15 cellular contexts compared by ENCODE assay signal in genomic region chr1:180309338-180309737, GRCh38.
DNase-seq lines count a peak whose midpoint lies in the region; ATAC-seq and TF ChIP-seq lines count a peak whose summit lies in the region.
"Had no signal": no experiment of that assay in that cellular context is flagged by ENCODE, and none has a peak within 500 bp of the region (broad histone marks: within the 10 kb centered on the region; RNA-seq: fewer than 3 reads in every experiment).

No MANE protein-coding gene starts in this region.

- H3K4me3 Mint-ChIP-seq in type B pancreatic cell, result no peak overlapping the region
- H3K4me3 Mint-ChIP-seq in activated CD4-positive, alpha-beta memory T cell treated with anti-CD3 and anti-CD28 coated beads for 36 hours, result no peak overlapping the region
- H3K4me3 Mint-ChIP-seq: activated CD4-positive, alpha-beta T cell treated with anti-CD3 and anti-CD28 coated beads, Interleukin-2, amount 10 ng/mL, durations not matched to agents 7 days and 5 days; naive B cell; stimulated activated memory B cell treated with anti-CD40 and anti-IgM and Interleukin-4, amounts not matched to agents 10 μg/mL and 1 μg/mL and 100 μg/mL, for 72 hours had no signal

- H3K4me1 Mint-ChIP-seq in type B pancreatic cell (ENCODE audit: unreplicated experiment), result peaks cover 5% of the 10 kb centered on the region
- no peaks in the 10 kb centered on the region for H3K4me1 Mint-ChIP-seq in activated CD4-positive, alpha-beta memory T cell treated with anti-CD3 and anti-CD28 coated beads for 36 hours (ENCODE audit: low read depth)
- H3K4me1 Mint-ChIP-seq: activated CD4-positive, alpha-beta T cell treated with anti-CD3 and anti-CD28 coated beads, Interleukin-2, amount 10 ng/mL, durations not matched to agents 7 days and 5 days; stimulated activated memory B cell treated with anti-CD40 and anti-IgM and Interleukin-4, amounts not matched to agents 10 μg/mL and 1 μg/mL and 100 μg/mL, for 72 hours had no signal

- peaks cover 21% of the 10 kb centered on the region for H3K4me1 ChIP-seq in adipocyte (ENCODE audit: control insufficient read depth, insufficient read depth, low read length)
- no peaks in the 10 kb centered on the region for H3K4me1 ChIP-seq in hepatocyte (ENCODE audit: insufficient read depth)
- H3K4me1 ChIP-seq in gastroesophageal sphincter, result no peaks in the 10 kb centered on the region

- H3K4me3 ChIP-seq in adipocyte (ENCODE audit: low read length) (no peak overlapping the region), hepatocyte (no peak overlapping the region), gastroesophageal sphincter (no peak overlapping the region)

- DNase-seq in DMS53 (lab: John Stamatoyannopoulos, UW) (peak; percentile 52), DMS53 treated with DMSO at 0.1 percent for 48 hours (lab: John Stamatoyannopoulos, UW; ENCODE audit: unreplicated experiment) (no peak), adipocyte (ENCODE audit: low read depth) (peak; percentile 56), hepatocyte (ENCODE audit: low spot score) (peak; percentile 10), type B pancreatic cell (ENCODE audit: extremely low spot score, unreplicated experiment) (no peak), left cardiac atrium (no peak)
- no peak for DNase-seq in activated CD4-positive, alpha-beta memory T cell treated with anti-CD3 and anti-CD28 coated beads for 36 hours
- DNase-seq: activated CD4-positive, alpha-beta T cell treated with anti-CD3 and anti-CD28 coated beads, Interleukin-2, amount 10 ng/mL, durations not matched to agents 7 days and 5 days; activated effector memory CD4-positive, alpha-beta T cell treated with Interleukin-2 at 50 U/mL for 16 hours; hypothalamus; naive B cell; NCI-H510A had no signal

- ATAC-seq in left cardiac atrium, result no peak
- ATAC-seq in gastroesophageal sphincter, result no peak
- ATAC-seq: stimulated activated memory B cell treated with anti-CD40 and anti-IgM and Interleukin-4, amounts not matched to agents 10 μg/mL and 1 μg/mL and 100 μg/mL, for 72 hours had no signal

- no peak overlapping the region for H3K4me2 ChIP-seq in hepatocyte

- 100% methylated on average over 1 of the region's 1 CpG for WGBS in hepatocyte (ENCODE audit: low lambda C conversion rate, missing lambda C conversion rate)
- WGBS in gastroesophageal sphincter (ENCODE audit: low coverage in 1 of 2), 2 donors, result 85 to 88% methylated on average over 1 of the region's 1 CpG

- H3K27me3 Mint-ChIP-seq in type B pancreatic cell, result no peaks in the 10 kb centered on the region
- H3K27me3 Mint-ChIP-seq in activated CD4-positive, alpha-beta memory T cell treated with anti-CD3 and anti-CD28 coated beads for 36 hours, result no peaks in the 10 kb centered on the region
- H3K27me3 Mint-ChIP-seq: activated CD4-positive, alpha-beta T cell treated with anti-CD3 and anti-CD28 coated beads, Interleukin-2, amount 10 ng/mL, durations not matched to agents 7 days and 5 days; naive B cell; stimulated activated memory B cell treated with anti-CD40 and anti-IgM and Interleukin-4, amounts not matched to agents 10 μg/mL and 1 μg/mL and 100 μg/mL, for 72 hours had no signal

- H4K20me1 ChIP-seq in hepatocyte (ENCODE audit: insufficient read depth, poor library complexity, severe bottlenecking), result no peaks in the 10 kb centered on the region

- CTCF ChIA-PET in activated CD4-positive, alpha-beta memory T cell treated with anti-CD3 and anti-CD28 coated beads for 36 hours (lab: Charles Lee), result no interaction called here

- H3K9me2 ChIP-seq in hepatocyte (replicated peaks; ENCODE audit: insufficient read depth), result no peaks in the 10 kb centered on the region

- H3K27ac Mint-ChIP-seq in type B pancreatic cell, result peak overlapping the region; percentile 12
- H3K27ac Mint-ChIP-seq in activated CD4-positive, alpha-beta memory T cell treated with anti-CD3 and anti-CD28 coated beads for 36 hours, result no peak overlapping the region
- H3K27ac Mint-ChIP-seq: activated CD4-positive, alpha-beta T cell treated with anti-CD3 and anti-CD28 coated beads, Interleukin-2, amount 10 ng/mL, durations not matched to agents 7 days and 5 days; stimulated activated memory B cell treated with anti-CD40 and anti-IgM and Interleukin-4, amounts not matched to agents 10 μg/mL and 1 μg/mL and 100 μg/mL, for 72 hours had no signal

- no peaks in the 10 kb centered on the region for H3K27me3 ChIP-seq in adipocyte (replicated peaks; ENCODE audit: control insufficient read depth, insufficient read depth, low read length)
- no peaks in the 10 kb centered on the region for H3K27me3 ChIP-seq in hepatocyte
- no peaks in the 10 kb centered on the region for H3K27me3 ChIP-seq in gastroesophageal sphincter

- TF ChIP-seq EP300 in gastroesophageal sphincter (IDR thresholded peaks at IDR 0.05), result no peak

- peaks cover 22% of the 10 kb centered on the region for H3K36me3 Mint-ChIP-seq in type B pancreatic cell
- peaks cover 39% of the 10 kb centered on the region for H3K36me3 Mint-ChIP-seq in activated CD4-positive, alpha-beta memory T cell treated with anti-CD3 and anti-CD28 coated beads for 36 hours

- H3K27ac ChIP-seq in hepatocyte (peak overlapping the region; percentile 70), gastroesophageal sphincter (no peak overlapping the region)
- H3K27ac ChIP-seq: 22Rv1 had no signal

- H3K9me3 Mint-ChIP-seq in type B pancreatic cell, result peaks cover 5% of the 10 kb centered on the region
- H3K9me3 Mint-ChIP-seq in activated CD4-positive, alpha-beta memory T cell treated with anti-CD3 and anti-CD28 coated beads for 36 hours, result peaks cover 22% of the 10 kb centered on the region

- H3K9me3 ChIP-seq in adipocyte (ENCODE audit: control insufficient read depth, low read length) (no peaks in the 10 kb centered on the region), hepatocyte (ENCODE audit: low read depth) (no peaks in the 10 kb centered on the region), gastroesophageal sphincter (peaks cover 0 to 4% (median 0%) of the 10 kb centered on the region in 3 donors)

- no peak for TF ChIP-seq POLR2A in gastroesophageal sphincter (IDR thresholded peaks at IDR 0.05)

- POLR2A ChIA-PET in activated CD4-positive, alpha-beta memory T cell treated with anti-CD3 and anti-CD28 coated beads for 36 hours (lab: Charles Lee), result no interaction called here

- peaks cover 3% of the 10 kb centered on the region for H3K36me3 ChIP-seq in adipocyte (ENCODE audit: control insufficient read depth, insufficient read depth, low read length, severe bottlenecking)
- no peaks in the 10 kb centered on the region for H3K36me3 ChIP-seq in hepatocyte (replicated peaks; ENCODE audit: insufficient read depth, low read depth)
- peaks cover 0 to 10% of the 10 kb centered on the region in 2 donors for H3K36me3 ChIP-seq in gastroesophageal sphincter

- TF ChIP-seq CTCF in hepatocyte (IDR thresholded peaks at IDR 0.05; ENCODE audit: poor library complexity), result no peak
- no peak for TF ChIP-seq CTCF in type B pancreatic cell (conservative IDR thresholded peaks at IDR 0.05)
- TF ChIP-seq CTCF in gastroesophageal sphincter (IDR thresholded peaks at IDR 0.05), result no peak

- no peak overlapping the region for H2AFZ ChIP-seq in hepatocyte

- intact Hi-C loops in activated CD4-positive, alpha-beta memory T cell treated with anti-CD3 and anti-CD28 coated beads for 36 hours (cut with micrococcal nuclease), result no loop called here
- intact Hi-C loops in left cardiac atrium (cut with DNase I), result no loop called here

- no peaks in the 10 kb centered on the region for H3K79me2 ChIP-seq in hepatocyte

- no peak overlapping the region for H3K9ac ChIP-seq in adipocyte (ENCODE audit: low read length)

Comparison
In these comparisons a context has a peak if more than half of its experiments do, and no peak if none do; other contexts are left out.
1. DNase-seq: peak in DMS53 (single experiment), adipocyte (single experiment) and hepatocyte (single experiment); none in DMS53 treated with DMSO at 0.1 percent for 48 hours (single experiment), type B pancreatic cell (single experiment), activated CD4-positive, alpha-beta memory T cell treated with anti-CD3 and anti-CD28 coated beads for 36 hours (single experiment) and left cardiac atrium (single experiment).